ENCODE assay signal across 1 cellular context in the genomic region with DNA sequence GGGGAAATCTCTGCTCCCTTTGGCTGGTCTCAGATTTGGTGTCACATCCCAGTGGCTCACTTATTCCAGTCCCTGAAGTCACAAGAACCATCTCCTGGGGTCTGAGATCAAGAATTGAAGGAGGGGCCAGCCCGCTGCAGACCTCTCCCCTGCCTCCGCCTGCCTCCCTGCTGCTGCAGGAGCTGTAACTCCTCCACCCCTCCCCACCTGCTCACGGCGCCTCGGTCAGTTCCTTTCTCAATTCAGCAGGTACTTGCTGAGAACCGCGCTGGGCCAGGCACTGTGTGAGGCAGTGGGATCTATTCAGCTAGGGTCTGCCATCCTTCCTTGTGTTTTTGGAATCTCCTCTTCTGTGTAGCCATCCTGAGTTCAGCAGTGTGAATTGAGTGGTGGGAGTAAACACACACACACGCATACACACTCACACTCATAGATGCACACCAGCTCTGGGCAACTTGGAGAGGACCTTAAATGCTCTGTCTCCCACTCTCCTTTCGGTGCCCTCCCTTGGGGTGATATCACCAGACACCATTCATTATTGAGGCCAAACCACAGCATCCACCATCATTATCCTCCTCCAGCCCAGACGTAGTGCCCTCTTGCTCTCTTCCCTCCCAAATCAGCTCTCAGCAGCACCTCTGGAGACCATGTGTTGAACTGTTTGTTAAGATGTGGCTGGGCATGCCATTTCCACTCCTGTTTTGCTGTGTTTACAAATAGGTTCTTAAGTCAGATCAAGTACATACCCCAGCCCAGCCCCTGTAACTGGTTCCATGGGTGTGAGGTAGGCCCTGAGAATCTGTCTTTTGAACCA.
TF ChIP-seq lines count a peak whose summit lies in the region.

No MANE protein-coding gene starts in this region.

TF ChIP-seq in HCT116, 20 proteins besides CTCF, POLR2A, EP300 and RAD21:
- TF ChIP-seq YY1 (IDR thresholded peaks at IDR 0.05; ENCODE audit: extremely low read depth, insufficient replicate concordance, low read depth, low read length), result no peak
- TF ChIP-seq ELF1 (IDR thresholded peaks at IDR 0.05; ENCODE audit: borderline replicate concordance, low read depth), result no peak
- no peak for TF ChIP-seq ZNF274 (IDR thresholded peaks at IDR 0.05; ENCODE audit: low read depth, low read length)
- TF ChIP-seq, protein P1, sequence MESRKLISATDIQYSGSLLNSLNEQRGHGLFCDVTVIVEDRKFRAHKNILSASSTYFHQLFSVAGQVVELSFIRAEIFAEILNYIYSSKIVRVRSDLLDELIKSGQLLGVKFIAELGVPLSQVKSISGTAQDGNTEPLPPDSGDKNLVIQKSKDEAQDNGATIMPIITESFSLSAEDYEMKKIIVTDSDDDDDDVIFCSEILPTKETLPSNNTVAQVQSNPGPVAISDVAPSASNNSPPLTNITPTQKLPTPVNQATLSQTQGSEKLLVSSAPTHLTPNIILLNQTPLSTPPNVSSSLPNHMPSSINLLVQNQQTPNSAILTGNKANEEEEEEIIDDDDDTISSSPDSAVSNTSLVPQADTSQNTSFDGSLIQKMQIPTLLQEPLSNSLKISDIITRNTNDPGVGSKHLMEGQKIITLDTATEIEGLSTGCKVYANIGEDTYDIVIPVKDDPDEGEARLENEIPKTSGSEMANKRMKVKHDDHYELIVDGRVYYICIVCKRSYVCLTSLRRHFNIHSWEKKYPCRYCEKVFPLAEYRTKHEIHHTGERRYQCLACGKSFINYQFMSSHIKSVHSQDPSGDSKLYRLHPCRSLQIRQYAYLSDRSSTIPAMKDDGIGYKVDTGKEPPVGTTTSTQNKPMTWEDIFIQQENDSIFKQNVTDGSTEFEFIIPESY (IDR thresholded peaks at IDR 0.05; ENCODE audit: extremely low read depth, insufficient replicate concordance, low read length), result no peak
- TF ChIP-seq EGR1 (IDR thresholded peaks at IDR 0.05; ENCODE audit: low read depth), result no peak
- no peak for TF ChIP-seq FOSL1 (IDR thresholded peaks at IDR 0.05; ENCODE audit: low read depth)
- no peak for TF ChIP-seq SRF (IDR thresholded peaks at IDR 0.05; ENCODE audit: low read depth)
- no peak for TF ChIP-seq TCF7L2 (IDR thresholded peaks at IDR 0.05; ENCODE audit: borderline replicate concordance, extremely low read depth, insufficient read depth, insufficient read length)
- TF ChIP-seq, protein P2, sequence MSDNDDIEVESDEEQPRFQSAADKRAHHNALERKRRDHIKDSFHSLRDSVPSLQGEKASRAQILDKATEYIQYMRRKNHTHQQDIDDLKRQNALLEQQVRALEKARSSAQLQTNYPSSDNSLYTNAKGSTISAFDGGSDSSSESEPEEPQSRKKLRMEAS (IDR thresholded peaks at IDR 0.05), result no peak
- TF ChIP-seq SP1 (IDR thresholded peaks at IDR 0.05; ENCODE audit: low read depth), result no peak
- no peak for TF ChIP-seq JUND (IDR thresholded peaks at IDR 0.05)
- TF ChIP-seq, protein P3, sequence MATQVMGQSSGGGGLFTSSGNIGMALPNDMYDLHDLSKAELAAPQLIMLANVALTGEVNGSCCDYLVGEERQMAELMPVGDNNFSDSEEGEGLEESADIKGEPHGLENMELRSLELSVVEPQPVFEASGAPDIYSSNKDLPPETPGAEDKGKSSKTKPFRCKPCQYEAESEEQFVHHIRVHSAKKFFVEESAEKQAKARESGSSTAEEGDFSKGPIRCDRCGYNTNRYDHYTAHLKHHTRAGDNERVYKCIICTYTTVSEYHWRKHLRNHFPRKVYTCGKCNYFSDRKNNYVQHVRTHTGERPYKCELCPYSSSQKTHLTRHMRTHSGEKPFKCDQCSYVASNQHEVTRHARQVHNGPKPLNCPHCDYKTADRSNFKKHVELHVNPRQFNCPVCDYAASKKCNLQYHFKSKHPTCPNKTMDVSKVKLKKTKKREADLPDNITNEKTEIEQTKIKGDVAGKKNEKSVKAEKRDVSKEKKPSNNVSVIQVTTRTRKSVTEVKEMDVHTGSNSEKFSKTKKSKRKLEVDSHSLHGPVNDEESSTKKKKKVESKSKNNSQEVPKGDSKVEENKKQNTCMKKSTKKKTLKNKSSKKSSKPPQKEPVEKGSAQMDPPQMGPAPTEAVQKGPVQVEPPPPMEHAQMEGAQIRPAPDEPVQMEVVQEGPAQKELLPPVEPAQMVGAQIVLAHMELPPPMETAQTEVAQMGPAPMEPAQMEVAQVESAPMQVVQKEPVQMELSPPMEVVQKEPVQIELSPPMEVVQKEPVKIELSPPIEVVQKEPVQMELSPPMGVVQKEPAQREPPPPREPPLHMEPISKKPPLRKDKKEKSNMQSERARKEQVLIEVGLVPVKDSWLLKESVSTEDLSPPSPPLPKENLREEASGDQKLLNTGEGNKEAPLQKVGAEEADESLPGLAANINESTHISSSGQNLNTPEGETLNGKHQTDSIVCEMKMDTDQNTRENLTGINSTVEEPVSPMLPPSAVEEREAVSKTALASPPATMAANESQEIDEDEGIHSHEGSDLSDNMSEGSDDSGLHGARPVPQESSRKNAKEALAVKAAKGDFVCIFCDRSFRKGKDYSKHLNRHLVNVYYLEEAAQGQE (IDR thresholded peaks at IDR 0.05; ENCODE audit: low read depth), result no peak
- no peak for TF ChIP-seq SIN3A (IDR thresholded peaks at IDR 0.05; ENCODE audit: low read depth)
- TF ChIP-seq EZH2phosphoT487 (IDR thresholded peaks at IDR 0.05; ENCODE audit: borderline replicate concordance), result no peak
- no peak for TF ChIP-seq ZFX (IDR thresholded peaks at IDR 0.05)
- TF ChIP-seq ATF3 (IDR thresholded peaks at IDR 0.05), result no peak
- TF ChIP-seq POLR2AphosphoS5 (IDR thresholded peaks at IDR 0.05; ENCODE audit: low read depth, low read length), result no peak
- no peak for TF ChIP-seq EZH2 (IDR thresholded peaks at IDR 0.05)
- TF ChIP-seq CEBPB (IDR thresholded peaks at IDR 0.05; ENCODE audit: low read depth), result no peak
- no peak for TF ChIP-seq CBX3 (IDR thresholded peaks at IDR 0.05; ENCODE audit: low read depth)
